10 cellular contexts compared by ENCODE assay signal in the genomic region with DNA sequence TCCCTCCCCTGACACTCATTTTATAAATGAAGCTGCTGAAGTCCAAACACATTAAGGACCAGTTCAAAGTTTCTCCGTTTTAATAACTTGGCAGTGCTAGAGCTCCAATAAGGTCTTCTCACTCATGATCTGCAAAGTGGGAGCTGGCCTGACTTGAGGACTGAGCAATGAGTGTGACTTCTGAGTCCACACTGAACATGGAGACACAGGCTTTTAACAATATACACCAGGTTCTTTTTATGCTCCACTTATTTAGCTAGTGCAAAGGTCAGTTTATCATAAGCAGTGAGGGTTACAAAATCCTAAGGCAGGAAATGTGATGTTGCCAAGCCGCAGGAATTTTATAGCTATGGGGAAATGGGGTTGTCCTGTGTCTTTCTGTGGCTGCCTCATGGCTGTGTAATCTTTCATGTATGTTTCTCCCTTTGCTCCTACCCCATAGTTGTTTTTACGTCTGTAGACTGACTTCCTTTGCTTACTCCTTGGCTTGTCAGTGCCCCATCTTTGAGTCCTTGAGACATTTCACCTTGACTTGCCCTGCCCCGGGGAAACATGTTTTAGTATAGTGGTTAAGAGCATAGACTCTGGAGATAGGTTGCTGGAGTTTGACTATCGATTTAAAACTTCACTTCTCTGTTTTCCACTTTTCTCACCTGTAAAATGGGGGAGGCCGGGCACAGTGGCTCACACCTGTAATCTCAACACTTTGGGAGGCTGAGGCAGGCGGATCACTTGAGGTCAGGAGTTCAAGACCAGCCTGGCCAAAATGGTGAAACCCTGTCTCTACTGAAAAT. TPM values are rescaled to one million over a fixed set of nuclear protein-coding genes. Genes with fewer than 3 reads are reported as not detected.
DNase-seq lines count a peak whose midpoint lies in the region; ATAC-seq and TF ChIP-seq lines count a peak whose summit lies in the region.
"Had no signal": no experiment of that assay in that cellular context is flagged by ENCODE, and none has a peak within 500 bp of the region (broad histone marks: within the 10 kb centered on the region; RNA-seq: fewer than 3 reads in every experiment).

No MANE protein-coding gene starts in this region.

- H3K36me3 ChIP-seq in mammary epithelial cell (ENCODE audit: insufficient read depth, low read length) (no peaks in the 10 kb centered on the region), mesenchymal stem cell (ENCODE audit: control insufficient read depth in 1 of 2, insufficient read depth in 2 of 2, low read depth in 1 of 2, low read length in 2 of 2) (no peaks in the 10 kb centered on the region)

- H2AK5ac ChIP-seq in mesenchymal stem cell (ENCODE audit: low read length, severe bottlenecking): no peak overlapping the region

- ATAC-seq in HG03520 (IDR thresholded peaks at IDR 0.05; ENCODE audit: unreplicated experiment) (no peak), HG02798 (IDR thresholded peaks at IDR 0.05; ENCODE audit: poor library complexity, unreplicated experiment) (no peak)

- no peak for TF ChIP-seq CTCF in mammary epithelial cell (conservative IDR thresholded peaks at IDR 0.05 in 1 of 2, IDR thresholded peaks at IDR 0.05 in 1 of 2; ENCODE audit: extremely low read depth in 1 of 2, insufficient read depth in 1 of 2, low read depth in 1 of 2, low read length in 2 of 2)

- CTCF ChIA-PET in mammary epithelial cell (lab: Charles Lee; ENCODE audit: low non-redundant PET): interaction anchor here (0.6 kb wide), 2 partner anchors 81 to 313 kb away, joined by 3 to 5 read pairs; no protein-coding TSS in a partner anchor

- H3K27ac ChIP-seq in mammary epithelial cell (ENCODE audit: insufficient read depth, low read depth, low read length) (peak overlapping the region; percentile 95), mesenchymal stem cell (ENCODE audit: low read length, poor library complexity, severe bottlenecking) (peak overlapping the region; percentile 74)

- H3K4me3 ChIP-seq in mammary epithelial cell (replicated peaks in 1 of 3; ENCODE audit: insufficient read depth in 1 of 3, low read depth in 2 of 3, low read length in 3 of 3) (peak overlapping the region in 2 of 3 experiments; percentile 1 to 23), mesenchymal stem cell (ENCODE audit: insufficient read depth in 1 of 2, low read depth in 1 of 2, low read length in 2 of 2) (no peak overlapping the region)

- peak overlapping the region; percentile 75 for H3K9ac ChIP-seq in mammary epithelial cell (ENCODE audit: insufficient read depth, low read length)
- H3K9ac ChIP-seq in mesenchymal stem cell (ENCODE audit: low read length): peak overlapping the region; percentile 61

- H4K91ac ChIP-seq in mesenchymal stem cell (ENCODE audit: low read length): peak overlapping the region; percentile 73

- no peaks in the 10 kb centered on the region for H4K20me1 ChIP-seq in mammary epithelial cell (ENCODE audit: insufficient read depth, low read length)

- intact Hi-C loops in mammary epithelial cell (cut with micrococcal nuclease): loop anchor here (1.0 to 5.0 kb wide), 4 partner anchors 12 to 143 kb away; no protein-coding TSS in a partner anchor

- dilution Hi-C loops in mammary epithelial cell (cut with HindIII; ENCODE audit: low sequenced_read_pairs): no loop called here

- H3K27me3 ChIP-seq in mammary epithelial cell (ENCODE audit: insufficient read depth, low read length): no peaks in the 10 kb centered on the region
- no peaks in the 10 kb centered on the region for H3K27me3 ChIP-seq in mesenchymal stem cell (ENCODE audit: control insufficient read depth in 1 of 2, insufficient read depth in 1 of 2, low read length in 2 of 2)

- H4K8ac ChIP-seq in mesenchymal stem cell (ENCODE audit: low read length): peak overlapping the region; percentile 45

- no peaks in the 10 kb centered on the region for H3K79me2 ChIP-seq in mammary epithelial cell (ENCODE audit: insufficient read depth, low read length)

- BruUV-seq in mammary epithelial cell (replicated peaks; lab: Mats Ljungman, UMichigan): no TSS peak

- H3K9me3 ChIP-seq in mammary epithelial cell (replicated peaks; ENCODE audit: insufficient read depth, low read length) (no peaks in the 10 kb centered on the region), mesenchymal stem cell (ENCODE audit: control insufficient read depth, low read length) (no peaks in the 10 kb centered on the region)

- DNase-seq in AG08396 (ENCODE audit: low spot score) (peak; percentile 78), M059J (ENCODE audit: low read depth) (peak; percentile 95), mammary epithelial cell (peak; percentile 93), mesenchymal stem cell (peak; percentile 98), GM19238 (ENCODE audit: insufficient read length, low spot score) (no peak), SHP77 treated with DMSO at 0.1 percent for 48 hours (lab: John Stamatoyannopoulos, UW) (no peak)
- DNase-seq: DMS79 treated with DMSO at 0.1 percent for 48 hours, NCI-H2081 treated with DMSO at 0.1 percent for 48 hours had no signal

- no peak overlapping the region for H2BK15ac ChIP-seq in mesenchymal stem cell (ENCODE audit: low read depth, poor library complexity, severe bottlenecking)

- H3K18ac ChIP-seq in mesenchymal stem cell (ENCODE audit: low read depth in 1 of 2, low read length in 2 of 2): peak overlapping the region; percentile 85 to 90

- H2BK120ac ChIP-seq in mesenchymal stem cell (ENCODE audit: low read depth, low read length): peak overlapping the region; percentile 93

- no peaks in the 10 kb centered on the region for H3K79me1 ChIP-seq in mesenchymal stem cell (replicated peaks; ENCODE audit: low read length, poor library complexity, severe bottlenecking)

- H2AFZ ChIP-seq in mammary epithelial cell (ENCODE audit: low read depth, low read length) (peak overlapping the region; percentile 14), mesenchymal stem cell (ENCODE audit: low read depth, low read length) (no peak overlapping the region)

- no peak overlapping the region for H3K23ac ChIP-seq in mesenchymal stem cell (ENCODE audit: low read length in 2 of 2)

- WGBS in mammary epithelial cell (ENCODE audit: low coverage, missing lambda C conversion rate): 58% methylated on average over 6 of the region's 7 CpGs
- WGBS in mesenchymal stem cell: 43% methylated on average over 7 of the region's 7 CpGs

- H3K4me1 ChIP-seq in mammary epithelial cell (ENCODE audit: insufficient read depth, low read length): peaks cover 41% of the 10 kb centered on the region
- peaks cover 3% of the 10 kb centered on the region for H3K4me1 ChIP-seq in mesenchymal stem cell (ENCODE audit: control insufficient read depth, insufficient read depth, low read depth, low read length)

- H3K14ac ChIP-seq in mesenchymal stem cell (ENCODE audit: low read length in 2 of 2): peak overlapping the region in 1 of 2 experiments; percentile 26

- in situ Hi-C loops in mammary epithelial cell (cut with MboI; ENCODE audit: low sequenced_read_pairs in 2 of 2): no loop called here

- peak overlapping the region; percentile 80 to 94 for H2BK12ac ChIP-seq in mesenchymal stem cell (ENCODE audit: low read length in 2 of 2)

- H3K4ac ChIP-seq in mesenchymal stem cell (ENCODE audit: low read depth in 1 of 2, low read length in 2 of 2): peak overlapping the region; percentile 66 to 91

- no peak overlapping the region for H2BK5ac ChIP-seq in mesenchymal stem cell (ENCODE audit: low read depth, low read length, poor library complexity, severe bottlenecking)

- peak overlapping the region; percentile 76 for H3K4me2 ChIP-seq in mammary epithelial cell (ENCODE audit: insufficient read depth, low read depth, low read length)
- no peak overlapping the region for H3K4me2 ChIP-seq in mesenchymal stem cell (ENCODE audit: low read length, poor library complexity, severe bottlenecking)

RNA-seq across cellular contexts. Expression of a gene that starts 12.2 kb away (rescaled TPM):
- total RNA-seq in M059J (2014; rRNA removed; shearing (Covaris generic)): 28.6 and 35.2 TPM in 2 replicates
- total RNA-seq in mammary epithelial cell: 1 to 10 TPM; 7.8 to 9.0 TPM
- polyA plus RNA-seq in mammary epithelial cell: 4.3 TPM
- 1.9 TPM for polyA minus RNA-seq in mammary epithelial cell
- 126 TPM for polyA plus RNA-seq in mesenchymal stem cell (2013, experiment 1 of 2)
- 132 TPM for polyA plus RNA-seq in mesenchymal stem cell (2013, experiment 2 of 2)

Comparison
In these comparisons a context has a peak if more than half of its experiments do, and no peak if none do; other contexts are left out.
1. DNase-seq: peak in AG08396 (single experiment), M059J (single experiment), mammary epithelial cell (single experiment) and mesenchymal stem cell (single experiment); none in GM19238 (single experiment) and SHP77 treated with DMSO at 0.1 percent for 48 hours (single experiment).
2. H3K4me3 ChIP-seq: peak in mammary epithelial cell (2 of 3); none in mesenchymal stem cell (0 of 2).